ENCODE assay signal across 9 cellular contexts in genomic region chr2:151374426-151374825, GRCh38. TPM values are rescaled to one million over a fixed set of nuclear protein-coding genes. Genes with fewer than 3 reads are reported as not detected.
DNase-seq lines count a peak whose midpoint lies in the region; ATAC-seq, FAIRE-seq and TF ChIP-seq lines count a peak whose summit lies in the region.
"Had no signal": no experiment of that assay in that cellular context is flagged by ENCODE, and none has a peak within 500 bp of the region (broad histone marks: within the 10 kb centered on the region; RNA-seq: fewer than 3 reads in every experiment).

No MANE protein-coding gene starts in this region.

- intact Hi-C loops in dendritic cell treated with granulocyte-macrophage colony-stimulating factor and Interleukin-4, amounts not matched to agents 40 ng/mL and 50 ng/mL, for 4 days (cut with micrococcal nuclease): no loop called here
- intact Hi-C loops in HepG2 (cut with micrococcal nuclease; ENCODE audit: unreplicated experiment): no loop called here

- H3K36me3 ChIP-seq in HepG2 (replicated peaks in 1 of 2; ENCODE audit: control insufficient read depth in 1 of 2, insufficient read depth in 2 of 2, low read length in 2 of 2): no peaks in the 10 kb centered on the region

- no peak overlapping the region for H2AFZ ChIP-seq in HepG2 (ENCODE audit: low read length)

- no peak overlapping the region for H3K9ac ChIP-seq in HepG2 (ENCODE audit: insufficient read depth, low read depth, low read length)

- WGBS in HepG2 (ENCODE audit: low lambda C conversion rate): 13% methylated on average over 3 of the region's 3 CpGs

- CTCF ChIA-PET in HepG2 (lab: Yijun Ruan, JAX; ENCODE audit: low intra/inter-chr PET ratio, low total read pairs): no interaction called here

- no peak for FAIRE-seq in HepG2 (lab: Jason Lieb, UNC)

- H3K9me3 Mint-ChIP-seq in dendritic cell treated with granulocyte-macrophage colony-stimulating factor and Interleukin-4, amounts not matched to agents 40 ng/mL and 50 ng/mL, for 4 days: no peaks in the 10 kb centered on the region
- H3K9me3 Mint-ChIP-seq in progenitor cell of endocrine pancreas (ENCODE audit: low read depth): no peaks in the 10 kb centered on the region

- TF ChIP-seq RAD21 in HepG2 (CRISPR knock-in tag; IDR thresholded peaks at IDR 0.05): no peak

- H3K27me3 ChIP-seq in HepG2 (ENCODE audit: control insufficient read depth in 1 of 2, insufficient read depth in 2 of 2, low read length in 2 of 2): no peaks in the 10 kb centered on the region

- no peak overlapping the region for H3K4me3 Mint-ChIP-seq in dendritic cell treated with granulocyte-macrophage colony-stimulating factor and Interleukin-4, amounts not matched to agents 40 ng/mL and 50 ng/mL, for 4 days
- no peak overlapping the region for H3K4me3 Mint-ChIP-seq in progenitor cell of endocrine pancreas (ENCODE audit: low read depth)

- H3K27ac Mint-ChIP-seq in dendritic cell treated with granulocyte-macrophage colony-stimulating factor and Interleukin-4, amounts not matched to agents 40 ng/mL and 50 ng/mL, for 4 days: peak overlapping the region; percentile 8
- H3K27ac Mint-ChIP-seq in progenitor cell of endocrine pancreas: no peak overlapping the region

- no peaks in the 10 kb centered on the region for H3K79me2 ChIP-seq in HepG2 (ENCODE audit: insufficient read depth, low read length)

- no peaks in the 10 kb centered on the region for H3K27me3 Mint-ChIP-seq in dendritic cell treated with granulocyte-macrophage colony-stimulating factor and Interleukin-4, amounts not matched to agents 40 ng/mL and 50 ng/mL, for 4 days
- no peaks in the 10 kb centered on the region for H3K27me3 Mint-ChIP-seq in progenitor cell of endocrine pancreas

- no peak overlapping the region for H3K27ac ChIP-seq in HepG2 (ENCODE audit: extremely low read length, insufficient read depth, low read length)

- TF ChIP-seq CTCF in AG10803 (conservative IDR thresholded peaks at IDR 0.05; ENCODE audit: low read length): no peak
- no peak for TF ChIP-seq CTCF in progenitor cell of endocrine pancreas (IDR thresholded peaks at IDR 0.05; ENCODE audit: unreplicated experiment)
- TF ChIP-seq CTCF in HepG2 (CRISPR knock-in tag; IDR thresholded peaks at IDR 0.05): no peak

- no peak overlapping the region for H3K4me3 ChIP-seq in AG10803 (ENCODE audit: low read length)
- H3K4me3 ChIP-seq in HepG2 (replicated peaks in 1 of 3; ENCODE audit: insufficient read depth in 1 of 3, low read depth in 2 of 3, low read length in 3 of 3): no peak overlapping the region

- no peak overlapping the region for H3K4me2 ChIP-seq in HepG2 (ENCODE audit: low read depth, low read length)

- TF ChIP-seq POLR2A in HepG2 (IDR thresholded peaks at IDR 0.05; ENCODE audit: insufficient read depth in 1 of 2, low read depth in 2 of 2, low read length in 2 of 2): no peak

- no peaks in the 10 kb centered on the region for H3K9me3 ChIP-seq in HepG2 (ENCODE audit: low read length)

- DNase-seq in AG10803 (ENCODE audit: low read depth) (peak; percentile 71), progenitor cell of endocrine pancreas (ENCODE audit: low spot score, unreplicated experiment) (no peak), SHP77 treated with DMSO at 0.1 percent for 48 hours (lab: John Stamatoyannopoulos, UW) (no peak), NCI-H510A treated with DMSO at 0.1 percent for 48 hours (lab: John Stamatoyannopoulos, UW) (no peak), HepG2 (ENCODE audit: low spot score) (no peak)

- POLR2A ChIA-PET in HepG2 (lab: Yijun Ruan, JAX): no interaction called here

- in situ Hi-C loops in HepG2 (cut with HindIII; ENCODE audit: extremely low pct_ligation_motif_present, low pct_unique_long_range_greater_than_20kb): no loop called here

- no peaks in the 10 kb centered on the region for H3K4me1 ChIP-seq in HepG2 (ENCODE audit: insufficient read depth, low read length)

- ATAC-seq in GM19438 (IDR thresholded peaks at IDR 0.05; ENCODE audit: low read depth, unreplicated experiment) (peak; percentile 96), HG03280 (IDR thresholded peaks at IDR 0.05; ENCODE audit: unreplicated experiment) (peak; percentile 94), HepG2 (no peak)

- H3K4me1 Mint-ChIP-seq in dendritic cell treated with granulocyte-macrophage colony-stimulating factor and Interleukin-4, amounts not matched to agents 40 ng/mL and 50 ng/mL, for 4 days (ENCODE audit: low read depth): peaks cover 7% of the 10 kb centered on the region
- no peaks in the 10 kb centered on the region for H3K4me1 Mint-ChIP-seq in progenitor cell of endocrine pancreas (ENCODE audit: low read depth)

- H3K36me3 Mint-ChIP-seq in dendritic cell treated with granulocyte-macrophage colony-stimulating factor and Interleukin-4, amounts not matched to agents 40 ng/mL and 50 ng/mL, for 4 days (ENCODE audit: low read depth): peaks cover 5% of the 10 kb centered on the region
- no peaks in the 10 kb centered on the region for H3K36me3 Mint-ChIP-seq in progenitor cell of endocrine pancreas (ENCODE audit: insufficient read depth)

- H4K20me1 ChIP-seq in HepG2 (ENCODE audit: insufficient read depth, low read length): no peaks in the 10 kb centered on the region

- no TSS peak for BruUV-seq in HepG2 (replicated peaks; lab: Mats Ljungman, UMichigan)

- no peak for TF ChIP-seq EP300 in HepG2 (IDR thresholded peaks at IDR 0.05; ENCODE audit: low read depth in 2 of 2, low read length in 2 of 2)
- TF ChIP-seq EP300 in HepG2 (CRISPR knock-in tag; IDR thresholded peaks at IDR 0.05; ENCODE audit: borderline replicate concordance): no peak

TF ChIP-seq in HepG2, 621 proteins besides CTCF, POLR2A, EP300 and RAD21:
- TF ChIP-seq JDP2 (CRISPR knock-in tag; IDR thresholded peaks at IDR 0.05; ENCODE audit: borderline replicate concordance) (no peak), ZNF547 (CRISPR knock-in tag; IDR thresholded peaks at IDR 0.05) (no peak), HES4 (CRISPR knock-in tag; IDR thresholded peaks at IDR 0.05; ENCODE audit: borderline replicate concordance) (no peak), KDM5B (CRISPR knock-in tag; IDR thresholded peaks at IDR 0.05; ENCODE audit: borderline replicate concordance) (no peak), CEBPB (IDR thresholded peaks at IDR 0.05; ENCODE audit: borderline replicate concordance, low read depth, low read length) (no peak), FOXJ3 (CRISPR knock-in tag; IDR thresholded peaks at IDR 0.05; ENCODE audit: borderline replicate concordance) (no peak), SETDB1 (CRISPR knock-in tag; IDR thresholded peaks at IDR 0.05; ENCODE audit: borderline replicate concordance) (no peak), KLF11 (CRISPR knock-in tag; IDR thresholded peaks at IDR 0.05) (no peak)
TF ChIP-seq in HepG2: peak in this region for 0.

RNA-seq across cellular contexts. Expression of gene TNFAIP6, which starts 17.0 kb away (rescaled TPM):
- total RNA-seq in progenitor cell of endocrine pancreas: not detected in 2 replicates
- not detected in 2 replicates for total RNA-seq in HepG2 (2016; rRNA removed; fragmentation: Illumina TruSeq; extraction: Trizol)
- total RNA-seq in HepG2 (2016; cell fraction: cytosol; rRNA removed; fragmentation: Illumina TruSeq; extraction: Trizol; ENCODE audit: low read depth): not detected in 2 replicates
- total RNA-seq in HepG2 (2016; cell fraction: insoluble cytoplasmic fraction; rRNA removed; fragmentation: Illumina TruSeq; extraction: Trizol): not detected in 2 replicates
- total RNA-seq in HepG2 (2016; cell fraction: membrane; rRNA removed; fragmentation: Illumina TruSeq; extraction: Trizol): not detected in 2 replicates
- total RNA-seq in HepG2 (2016; cell fraction: nucleus; rRNA removed; fragmentation: Illumina TruSeq; extraction: Trizol): not detected in 2 replicates
- polyA plus RNA-seq in HepG2 (2011; rRNA removed): not detected in 2 replicates
- not detected in 2 replicates for polyA plus RNA-seq in HepG2 (2011; cell fraction: cytosol; rRNA removed)
- not detected in 2 replicates for polyA plus RNA-seq in HepG2 (2011; cell fraction: nucleus; rRNA removed)
- polyA plus RNA-seq in HepG2 (2012): not detected in 2 replicates
- not detected in 2 replicates for polyA plus RNA-seq in HepG2 (2016; cell fraction: cytosol; fragmentation: Illumina TruSeq; extraction: Trizol; ENCODE audit: low read depth)
- polyA plus RNA-seq in HepG2 (2016; cell fraction: insoluble cytoplasmic fraction; fragmentation: Illumina TruSeq; extraction: Trizol; ENCODE audit: low read depth): not detected in 2 replicates
- polyA plus RNA-seq in HepG2 (2016; cell fraction: membrane; fragmentation: Illumina TruSeq; extraction: Trizol; ENCODE audit: low read depth): not detected in 2 replicates
- polyA plus RNA-seq in HepG2 (2016; cell fraction: nucleus; fragmentation: Illumina TruSeq; extraction: Trizol; ENCODE audit: insufficient read depth, low read depth): not detected in 2 replicates
- not detected in 2 replicates for polyA minus RNA-seq in HepG2 (2011; rRNA and poly(A)+ RNA removed; ENCODE audit: low replicate concordance)
- not detected in 2 replicates for polyA minus RNA-seq in HepG2 (2011; cell fraction: cytosol; rRNA and poly(A)+ RNA removed)
- not detected in 2 replicates for polyA minus RNA-seq in HepG2 (2011; cell fraction: nucleus; rRNA and poly(A)+ RNA removed)
- polyA plus RNA-seq: neural cell had no signal

RNA-seq across cellular contexts. Expression of gene RIF1, which starts 35.3 kb away (rescaled TPM):
- 53.0 and 54.4 TPM in 2 replicates for total RNA-seq in progenitor cell of endocrine pancreas
- total RNA-seq in HepG2 (2016; rRNA removed; fragmentation: Illumina TruSeq; extraction: Trizol): 73.6 and 115 TPM in 2 replicates
- 9.8 and 12.3 TPM in 2 replicates for total RNA-seq in HepG2 (2016; cell fraction: cytosol; rRNA removed; fragmentation: Illumina TruSeq; extraction: Trizol; ENCODE audit: low read depth)
- 66.6 and 108 TPM in 2 replicates for total RNA-seq in HepG2 (2016; cell fraction: insoluble cytoplasmic fraction; rRNA removed; fragmentation: Illumina TruSeq; extraction: Trizol)
- 15.2 and 16.4 TPM in 2 replicates for total RNA-seq in HepG2 (2016; cell fraction: membrane; rRNA removed; fragmentation: Illumina TruSeq; extraction: Trizol)
- 109 and 122 TPM in 2 replicates for total RNA-seq in HepG2 (2016; cell fraction: nucleus; rRNA removed; fragmentation: Illumina TruSeq; extraction: Trizol)
- polyA plus RNA-seq in HepG2 (2011; rRNA removed): 9.2 and 12.1 TPM in 2 replicates
- 3.2 and 5.3 TPM in 2 replicates for polyA plus RNA-seq in HepG2 (2011; cell fraction: cytosol; rRNA removed)
- 14.9 and 18.9 TPM in 2 replicates for polyA plus RNA-seq in HepG2 (2011; cell fraction: nucleus; rRNA removed)
- polyA plus RNA-seq in HepG2 (2012): 14.0 and 20.4 TPM in 2 replicates
- polyA plus RNA-seq in HepG2 (2016; cell fraction: cytosol; fragmentation: Illumina TruSeq; extraction: Trizol; ENCODE audit: low read depth): 0.55 and 0.81 TPM in 2 replicates
- 31.9 and 33.0 TPM in 2 replicates for polyA plus RNA-seq in HepG2 (2016; cell fraction: insoluble cytoplasmic fraction; fragmentation: Illumina TruSeq; extraction: Trizol; ENCODE audit: low read depth)
- polyA plus RNA-seq in HepG2 (2016; cell fraction: membrane; fragmentation: Illumina TruSeq; extraction: Trizol; ENCODE audit: low read depth): 1.4 and 1.6 TPM in 2 replicates
- polyA plus RNA-seq in HepG2 (2016; cell fraction: nucleus; fragmentation: Illumina TruSeq; extraction: Trizol; ENCODE audit: insufficient read depth, low read depth): 44.2 and 52.9 TPM in 2 replicates
- polyA minus RNA-seq in HepG2 (2011; rRNA and poly(A)+ RNA removed; ENCODE audit: low replicate concordance): 32.7 and 42.8 TPM in 2 replicates
- 28.4 and 34.1 TPM in 2 replicates for polyA minus RNA-seq in HepG2 (2011; cell fraction: cytosol; rRNA and poly(A)+ RNA removed)
- polyA minus RNA-seq in HepG2 (2011; cell fraction: nucleus; rRNA and poly(A)+ RNA removed): 178 and 190 TPM in 2 replicates
